Comparison of ENCODE assay signal across 16 cellular contexts in the genomic region with DNA sequence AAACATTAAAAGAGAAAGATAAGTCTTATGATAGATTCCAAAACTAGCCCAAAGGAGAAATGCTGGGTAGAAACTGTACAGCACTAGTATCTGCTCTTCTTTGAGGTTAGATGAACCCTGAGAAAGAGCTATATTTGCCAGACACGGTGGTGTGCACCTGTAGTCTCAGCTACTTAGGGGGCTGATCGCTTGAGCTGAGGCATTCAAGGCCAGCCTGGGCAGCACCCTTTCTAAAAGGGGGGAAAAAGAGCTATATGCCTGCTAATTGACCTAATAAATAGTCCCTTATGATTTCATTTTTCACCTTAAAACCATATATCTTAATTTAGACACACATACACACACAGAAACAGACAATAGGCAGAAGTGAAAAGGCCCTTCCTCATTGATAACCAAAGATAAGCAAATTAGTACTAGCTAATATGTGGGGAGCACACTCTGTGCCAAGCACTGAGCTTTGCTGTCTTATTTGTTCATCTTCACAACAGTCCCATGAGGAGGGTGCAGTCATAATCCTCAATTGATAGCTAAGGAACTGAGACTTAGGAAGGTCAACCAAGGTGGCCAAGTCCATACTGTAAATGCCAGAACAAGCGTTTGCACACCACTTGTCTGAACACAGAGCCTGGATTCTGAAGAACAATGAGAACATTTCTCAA. TPM values are rescaled to one million over a fixed set of nuclear protein-coding genes. Genes with fewer than 3 reads are reported as not detected.
A peak's percentile ranks its signal among the peaks of the same experiment; 100 is the strongest.
DNase-seq lines count a peak whose midpoint lies in the region; ATAC-seq and TF ChIP-seq lines count a peak whose summit lies in the region.
"Had no signal": no experiment of that assay in that cellular context is flagged by ENCODE, and none has a peak within 500 bp of the region (broad histone marks: within the 10 kb centered on the region; RNA-seq: fewer than 3 reads in every experiment).

No MANE protein-coding gene starts in this region.

- no peak overlapping the region for H3K4me3 ChIP-seq in BLaER1 treated with 17β-estradiol and CSF1 and Interleukin-3, amounts not matched to agents 10 nM and 100 nM
- no peak overlapping the region for H3K4me3 ChIP-seq in esophagus muscularis mucosa

- peaks cover 6% of the 10 kb centered on the region for H3K27me3 Mint-ChIP-seq in IgD-negative memory B cell
- peaks cover 8% of the 10 kb centered on the region for H3K27me3 Mint-ChIP-seq in activated CD4-positive, alpha-beta memory T cell treated with anti-CD3 and anti-CD28 coated beads for 36 hours
- peaks cover 8% of the 10 kb centered on the region for H3K27me3 Mint-ChIP-seq in chondrocyte (ENCODE audit: low read depth)

- DNase-seq in esophagus muscularis mucosa (ENCODE audit: extremely low spot score) (no peak), chondrocyte (ENCODE audit: low spot score) (no peak), NCI-H187 treated with DMSO at 0.1 percent for 48 hours (lab: John Stamatoyannopoulos, UW) (no peak)
- DNase-seq in activated CD4-positive, alpha-beta memory T cell treated with anti-CD3 and anti-CD28 coated beads for 36 hours: no peak
- DNase-seq: activated CD4-positive, alpha-beta T cell treated with anti-CD3 and anti-CD28 coated beads, Interleukin-2, amount 50 U/mL, for 1 hour; brain microvascular endothelial cell; GOT3; NCI-H146; NCI-H446 treated with DMSO at 0.1 percent for 48 hours had no signal

- no peaks in the 10 kb centered on the region for H3K36me3 Mint-ChIP-seq in IgD-negative memory B cell
- no peaks in the 10 kb centered on the region for H3K36me3 Mint-ChIP-seq in activated CD4-positive, alpha-beta memory T cell treated with anti-CD3 and anti-CD28 coated beads for 36 hours
- H3K36me3 Mint-ChIP-seq in chondrocyte (ENCODE audit: low read depth): no peaks in the 10 kb centered on the region
- H3K36me3 Mint-ChIP-seq: activated naive CD8-positive, alpha-beta T cell had no signal

- ATAC-seq in GM18517 (IDR thresholded peaks at IDR 0.05; ENCODE audit: unreplicated experiment): peak; percentile 63
- ATAC-seq in GM18861 (IDR thresholded peaks at IDR 0.05; ENCODE audit: unreplicated experiment): no peak
- ATAC-seq: Panc1 had no signal

- no peak overlapping the region for H3K27ac ChIP-seq in BLaER1 treated with 17β-estradiol and CSF1 and Interleukin-3, amounts not matched to agents 10 nM and 100 nM
- peak overlapping the region in 3 of 4 donors; percentile 42 to 52 (median 50) for H3K27ac ChIP-seq in esophagus muscularis mucosa (replicated peaks in 1 of 4)
- H3K27ac ChIP-seq: brain microvascular endothelial cell had no signal

- peak overlapping the region in 10 of 11 experiments; percentile 43 to 74 (median 57); a peak in 13 of 22 replicates for H3K4me2 ChIP-seq in BLaER1 treated with 17β-estradiol and CSF1 and Interleukin-3, amounts not matched to agents 10 nM and 100 nM

- TF ChIP-seq CTCF in esophagus muscularis mucosa (IDR thresholded peaks at IDR 0.05) (no peak), chondrocyte (IDR thresholded peaks at IDR 0.05) (no peak)

- intact Hi-C loops in esophagus muscularis mucosa (cut with DNase I): no loop called here
- intact Hi-C loops in activated CD4-positive, alpha-beta memory T cell treated with anti-CD3 and anti-CD28 coated beads for 36 hours (cut with micrococcal nuclease): no loop called here

- peaks cover 12 to 20% (median 14%) of the 10 kb centered on the region in 3 donors for H3K4me1 Mint-ChIP-seq in IgD-negative memory B cell
- peaks cover 3% of the 10 kb centered on the region for H3K4me1 Mint-ChIP-seq in activated CD4-positive, alpha-beta memory T cell treated with anti-CD3 and anti-CD28 coated beads for 36 hours (ENCODE audit: low read depth)
- H3K4me1 Mint-ChIP-seq in chondrocyte (ENCODE audit: low read depth): no peaks in the 10 kb centered on the region
- H3K4me1 Mint-ChIP-seq: nephron had no signal

- CTCF ChIA-PET in activated CD4-positive, alpha-beta memory T cell treated with anti-CD3 and anti-CD28 coated beads for 36 hours (lab: Charles Lee): no interaction called here

- TF ChIP-seq EP300 in esophagus muscularis mucosa (IDR thresholded peaks at IDR 0.05): no peak

- 91% methylated on average over 3 of the region's 3 CpGs for WGBS in esophagus muscularis mucosa

- no peaks in the 10 kb centered on the region for H3K9me3 ChIP-seq in BLaER1 treated with 17β-estradiol and CSF1 and Interleukin-3, amounts not matched to agents 10 nM and 100 nM (replicated peaks in 1 of 11)
- no peaks in the 10 kb centered on the region for H3K9me3 ChIP-seq in esophagus muscularis mucosa

- POLR2A ChIA-PET in activated CD4-positive, alpha-beta memory T cell treated with anti-CD3 and anti-CD28 coated beads for 36 hours (lab: Charles Lee): no interaction called here

- H3K9me3 Mint-ChIP-seq in IgD-negative memory B cell: no peaks in the 10 kb centered on the region
- H3K9me3 Mint-ChIP-seq in activated CD4-positive, alpha-beta memory T cell treated with anti-CD3 and anti-CD28 coated beads for 36 hours: no peaks in the 10 kb centered on the region
- H3K9me3 Mint-ChIP-seq in chondrocyte (ENCODE audit: low read depth): no peaks in the 10 kb centered on the region
- H3K9me3 Mint-ChIP-seq: nephron had no signal

- peaks cover 11 to 34% (median 20%) of the 10 kb centered on the region in 10 experiments for H3K4me1 ChIP-seq in BLaER1 treated with 17β-estradiol and CSF1 and Interleukin-3, amounts not matched to agents 10 nM and 100 nM
- H3K4me1 ChIP-seq in esophagus muscularis mucosa: peaks cover 0 to 10% (median 3%) of the 10 kb centered on the region in 4 donors

- H3K9ac ChIP-seq in BLaER1 treated with 17β-estradiol and CSF1 and Interleukin-3, amounts not matched to agents 10 nM and 100 nM: no peak overlapping the region

- TF ChIP-seq POLR2A in esophagus muscularis mucosa (IDR thresholded peaks at IDR 0.05; ENCODE audit: low read depth): no peak

- no peaks in the 10 kb centered on the region for H3K36me3 ChIP-seq in BLaER1 treated with 17β-estradiol and CSF1 and Interleukin-3, amounts not matched to agents 10 nM and 100 nM
- no peaks in the 10 kb centered on the region for H3K36me3 ChIP-seq in esophagus muscularis mucosa
- H3K36me3 ChIP-seq: brain microvascular endothelial cell had no signal

- no peaks in the 10 kb centered on the region for H4K20me1 ChIP-seq in BLaER1 treated with 17β-estradiol and CSF1 and Interleukin-3, amounts not matched to agents 10 nM and 100 nM

- peak overlapping the region in 3 of 4 donors; percentile 59 to 87 (median 70) for H3K4me3 Mint-ChIP-seq in IgD-negative memory B cell
- no peak overlapping the region for H3K4me3 Mint-ChIP-seq in activated CD4-positive, alpha-beta memory T cell treated with anti-CD3 and anti-CD28 coated beads for 36 hours
- no peak overlapping the region for H3K4me3 Mint-ChIP-seq in chondrocyte (ENCODE audit: unreplicated experiment)
- H3K4me3 Mint-ChIP-seq: activated naive CD8-positive, alpha-beta T cell; nephron had no signal

- H3K27ac Mint-ChIP-seq in IgD-negative memory B cell: no peak overlapping the region
- no peak overlapping the region for H3K27ac Mint-ChIP-seq in activated CD4-positive, alpha-beta memory T cell treated with anti-CD3 and anti-CD28 coated beads for 36 hours
- no peak overlapping the region for H3K27ac Mint-ChIP-seq in chondrocyte (ENCODE audit: unreplicated experiment)
- H3K27ac Mint-ChIP-seq: activated naive CD8-positive, alpha-beta T cell; nephron had no signal

- no peaks in the 10 kb centered on the region for H3K27me3 ChIP-seq in BLaER1 treated with 17β-estradiol and CSF1 and Interleukin-3, amounts not matched to agents 10 nM and 100 nM
- H3K27me3 ChIP-seq in esophagus muscularis mucosa: peaks cover 0 to 10% (median 0%) of the 10 kb centered on the region in 4 donors
- H3K27me3 ChIP-seq: brain microvascular endothelial cell had no signal

RNA-seq across cellular contexts. Expression of gene NLK, which starts 56.6 kb away (rescaled TPM):
- polyA plus RNA-seq in IgD-negative memory B cell: 3.4 TPM
- total RNA-seq in esophagus muscularis mucosa: 10 to 100 TPM; 10.1 to 16.2 (median 12.6) TPM
- total RNA-seq in activated CD4-positive, alpha-beta memory T cell treated with anti-CD3 and anti-CD28 coated beads for 36 hours: 1 to 10 TPM; 6.8 to 8.3 TPM
- 11.8 to 14.5 TPM (median 12.9 TPM) in 3 replicates for total RNA-seq in chondrocyte

Comparison
In these comparisons a context has a peak if more than half of its experiments do, and no peak if none do; other contexts are left out.
1. H3K27ac ChIP-seq: peak in esophagus muscularis mucosa (3 of 4); none in BLaER1 treated with 17β-estradiol and CSF1 and Interleukin-3, amounts not matched to agents 10 nM and 100 nM (0 of 11).
2. H3K4me3 Mint-ChIP-seq: peak in IgD-negative memory B cell (3 of 4); none in activated CD4-positive, alpha-beta memory T cell treated with anti-CD3 and anti-CD28 coated beads for 36 hours (single experiment) and chondrocyte (single experiment).